1 cellular context compared by ENCODE assay signal in genomic region chr20:48923149-48923718, GRCh38.
TF ChIP-seq lines count a peak whose summit lies in the region.

No MANE protein-coding gene starts in this region.

TF ChIP-seq in HepG2, 621 proteins besides CTCF, POLR2A, EP300 and RAD21 (continued from another document and continues in another):
- TF ChIP-seq, protein P1, sequence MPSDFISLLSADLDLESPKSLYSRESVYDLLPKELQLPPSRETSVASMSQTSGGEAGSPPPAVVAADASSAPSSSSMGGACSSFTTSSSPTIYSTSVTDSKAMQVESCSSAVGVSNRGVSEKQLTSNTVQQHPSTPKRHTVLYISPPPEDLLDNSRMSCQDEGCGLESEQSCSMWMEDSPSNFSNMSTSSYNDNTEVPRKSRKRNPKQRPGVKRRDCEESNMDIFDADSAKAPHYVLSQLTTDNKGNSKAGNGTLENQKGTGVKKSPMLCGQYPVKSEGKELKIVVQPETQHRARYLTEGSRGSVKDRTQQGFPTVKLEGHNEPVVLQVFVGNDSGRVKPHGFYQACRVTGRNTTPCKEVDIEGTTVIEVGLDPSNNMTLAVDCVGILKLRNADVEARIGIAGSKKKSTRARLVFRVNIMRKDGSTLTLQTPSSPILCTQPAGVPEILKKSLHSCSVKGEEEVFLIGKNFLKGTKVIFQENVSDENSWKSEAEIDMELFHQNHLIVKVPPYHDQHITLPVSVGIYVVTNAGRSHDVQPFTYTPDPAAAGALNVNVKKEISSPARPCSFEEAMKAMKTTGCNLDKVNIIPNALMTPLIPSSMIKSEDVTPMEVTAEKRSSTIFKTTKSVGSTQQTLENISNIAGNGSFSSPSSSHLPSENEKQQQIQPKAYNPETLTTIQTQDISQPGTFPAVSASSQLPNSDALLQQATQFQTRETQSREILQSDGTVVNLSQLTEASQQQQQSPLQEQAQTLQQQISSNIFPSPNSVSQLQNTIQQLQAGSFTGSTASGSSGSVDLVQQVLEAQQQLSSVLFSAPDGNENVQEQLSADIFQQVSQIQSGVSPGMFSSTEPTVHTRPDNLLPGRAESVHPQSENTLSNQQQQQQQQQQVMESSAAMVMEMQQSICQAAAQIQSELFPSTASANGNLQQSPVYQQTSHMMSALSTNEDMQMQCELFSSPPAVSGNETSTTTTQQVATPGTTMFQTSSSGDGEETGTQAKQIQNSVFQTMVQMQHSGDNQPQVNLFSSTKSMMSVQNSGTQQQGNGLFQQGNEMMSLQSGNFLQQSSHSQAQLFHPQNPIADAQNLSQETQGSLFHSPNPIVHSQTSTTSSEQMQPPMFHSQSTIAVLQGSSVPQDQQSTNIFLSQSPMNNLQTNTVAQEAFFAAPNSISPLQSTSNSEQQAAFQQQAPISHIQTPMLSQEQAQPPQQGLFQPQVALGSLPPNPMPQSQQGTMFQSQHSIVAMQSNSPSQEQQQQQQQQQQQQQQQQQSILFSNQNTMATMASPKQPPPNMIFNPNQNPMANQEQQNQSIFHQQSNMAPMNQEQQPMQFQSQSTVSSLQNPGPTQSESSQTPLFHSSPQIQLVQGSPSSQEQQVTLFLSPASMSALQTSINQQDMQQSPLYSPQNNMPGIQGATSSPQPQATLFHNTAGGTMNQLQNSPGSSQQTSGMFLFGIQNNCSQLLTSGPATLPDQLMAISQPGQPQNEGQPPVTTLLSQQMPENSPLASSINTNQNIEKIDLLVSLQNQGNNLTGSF (CRISPR knock-in tag; IDR thresholded peaks at IDR 0.05) = no peak
- TF ChIP-seq ZNF251 (CRISPR knock-in tag; IDR thresholded peaks at IDR 0.05) (no peak), SP140L (CRISPR knock-in tag; IDR thresholded peaks at IDR 0.05; ENCODE audit: borderline replicate concordance) (peak; percentile 85; the same call in 1 of the 2 replicates), ZNF672 (CRISPR knock-in tag; IDR thresholded peaks at IDR 0.05) (no peak), ZNF720 (CRISPR knock-in tag; IDR thresholded peaks at IDR 0.05) (no peak), ZNF776 (CRISPR knock-in tag; IDR thresholded peaks at IDR 0.05) (no peak), ZNF615 (CRISPR knock-in tag; IDR thresholded peaks at IDR 0.05; ENCODE audit: borderline replicate concordance) (no peak), NR2C2 (CRISPR knock-in tag; IDR thresholded peaks at IDR 0.05; ENCODE audit: borderline replicate concordance) (peak; percentile 71), ZNF891 (CRISPR knock-in tag; IDR thresholded peaks at IDR 0.05) (no peak), ZNF546 (CRISPR knock-in tag; conservative IDR thresholded peaks at IDR 0.05) (no peak), HNRNPLL (IDR thresholded peaks at IDR 0.05; ENCODE audit: low read depth, low read length, poor library complexity, severe bottlenecking) (no peak), PLRG1 (conservative IDR thresholded peaks at IDR 0.05) (no peak), XRCC5 (optimal IDR thresholded peaks at IDR 0.05; ENCODE audit: low read length) (no peak), MXI1 (IDR thresholded peaks at IDR 0.05; ENCODE audit: borderline replicate concordance, low read depth, low read length) (peak; percentile 20; the same call in 1 of the 3 replicates), SP5 (CRISPR knock-in tag; IDR thresholded peaks at IDR 0.05; ENCODE audit: borderline replicate concordance, low read depth) (no peak), ZNF839 (CRISPR knock-in tag; IDR thresholded peaks at IDR 0.05; ENCODE audit: borderline replicate concordance) (no peak), PRMT3 (CRISPR knock-in tag; IDR thresholded peaks at IDR 0.05; ENCODE audit: borderline replicate concordance, low read depth) (no peak), KDM4B (CRISPR knock-in tag; IDR thresholded peaks at IDR 0.05) (no peak), ASH2L (IDR thresholded peaks at IDR 0.05; ENCODE audit: insufficient read length, low read depth, low read length) (peak; percentile 69), AGO1 (IDR thresholded peaks at IDR 0.05; ENCODE audit: low read depth, low read length, poor library complexity, severe bottlenecking) (no peak), ZC3H13 (CRISPR knock-in tag; IDR thresholded peaks at IDR 0.05) (no peak), ZNF883 (CRISPR knock-in tag; IDR thresholded peaks at IDR 0.05; ENCODE audit: not compliant biosample characterization) (no peak), DR1 (CRISPR knock-in tag; IDR thresholded peaks at IDR 0.05) (no peak), ZNF367 (CRISPR knock-in tag; IDR thresholded peaks at IDR 0.05; ENCODE audit: borderline replicate concordance) (no peak), ZNF616 (CRISPR knock-in tag; IDR thresholded peaks at IDR 0.05; ENCODE audit: low read depth) (no peak), SRSF4 (IDR thresholded peaks at IDR 0.05; ENCODE audit: low read depth, low read length, poor library complexity, severe bottlenecking) (no peak), ZNF431 (CRISPR knock-in tag; IDR thresholded peaks at IDR 0.05; ENCODE audit: borderline replicate concordance, low read depth) (no peak; the same call in 1 of the 2 replicates), SRY (CRISPR knock-in tag; IDR thresholded peaks at IDR 0.05) (no peak), ZNF619 (CRISPR knock-in tag; IDR thresholded peaks at IDR 0.05) (no peak), ZNF569 (CRISPR knock-in tag; IDR thresholded peaks at IDR 0.05; ENCODE audit: borderline replicate concordance) (no peak), CHD4 (IDR thresholded peaks at IDR 0.05; ENCODE audit: borderline replicate concordance, low read length) (peak; percentile 62; the same call in 1 of the 2 replicates), ZNF704 (CRISPR knock-in tag; IDR thresholded peaks at IDR 0.05; ENCODE audit: borderline replicate concordance) (no peak), ELK4 (CRISPR knock-in tag; IDR thresholded peaks at IDR 0.05; ENCODE audit: borderline replicate concordance) (no peak), ZNF121 (CRISPR knock-in tag; IDR thresholded peaks at IDR 0.05) (no peak), ZNF10 (CRISPR knock-in tag; IDR thresholded peaks at IDR 0.05; ENCODE audit: borderline replicate concordance, low read depth) (no peak), ZGPAT (CRISPR knock-in tag; IDR thresholded peaks at IDR 0.05) (peak; percentile 85), ZC3H4 (CRISPR knock-in tag; IDR thresholded peaks at IDR 0.05; ENCODE audit: borderline replicate concordance) (0 out of 2 replicates have a peak, but pooled peaks have one; percentile 47), NR1H2 (CRISPR knock-in tag; IDR thresholded peaks at IDR 0.05; ENCODE audit: borderline replicate concordance, low read depth) (no peak), ZNF44 (CRISPR knock-in tag; IDR thresholded peaks at IDR 0.05) (no peak), SRF (IDR thresholded peaks at IDR 0.05; ENCODE audit: low read depth, low read length) (no peak), ZNF468 (CRISPR knock-in tag; IDR thresholded peaks at IDR 0.05) (no peak), MNT (IDR thresholded peaks at IDR 0.05) (no peak)
- TF ChIP-seq, protein P2, sequence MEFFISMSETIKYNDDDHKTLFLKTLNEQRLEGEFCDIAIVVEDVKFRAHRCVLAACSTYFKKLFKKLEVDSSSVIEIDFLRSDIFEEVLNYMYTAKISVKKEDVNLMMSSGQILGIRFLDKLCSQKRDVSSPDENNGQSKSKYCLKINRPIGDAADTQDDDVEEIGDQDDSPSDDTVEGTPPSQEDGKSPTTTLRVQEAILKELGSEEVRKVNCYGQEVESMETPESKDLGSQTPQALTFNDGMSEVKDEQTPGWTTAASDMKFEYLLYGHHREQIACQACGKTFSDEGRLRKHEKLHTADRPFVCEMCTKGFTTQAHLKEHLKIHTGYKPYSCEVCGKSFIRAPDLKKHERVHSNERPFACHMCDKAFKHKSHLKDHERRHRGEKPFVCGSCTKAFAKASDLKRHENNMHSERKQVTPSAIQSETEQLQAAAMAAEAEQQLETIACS (CRISPR knock-in tag; IDR thresholded peaks at IDR 0.05) = no peak
- TF ChIP-seq, protein P3, sequence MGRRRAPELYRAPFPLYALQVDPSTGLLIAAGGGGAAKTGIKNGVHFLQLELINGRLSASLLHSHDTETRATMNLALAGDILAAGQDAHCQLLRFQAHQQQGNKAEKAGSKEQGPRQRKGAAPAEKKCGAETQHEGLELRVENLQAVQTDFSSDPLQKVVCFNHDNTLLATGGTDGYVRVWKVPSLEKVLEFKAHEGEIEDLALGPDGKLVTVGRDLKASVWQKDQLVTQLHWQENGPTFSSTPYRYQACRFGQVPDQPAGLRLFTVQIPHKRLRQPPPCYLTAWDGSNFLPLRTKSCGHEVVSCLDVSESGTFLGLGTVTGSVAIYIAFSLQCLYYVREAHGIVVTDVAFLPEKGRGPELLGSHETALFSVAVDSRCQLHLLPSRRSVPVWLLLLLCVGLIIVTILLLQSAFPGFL (CRISPR knock-in tag; IDR thresholded peaks at IDR 0.05) = no peak
- TF ChIP-seq, protein P4, sequence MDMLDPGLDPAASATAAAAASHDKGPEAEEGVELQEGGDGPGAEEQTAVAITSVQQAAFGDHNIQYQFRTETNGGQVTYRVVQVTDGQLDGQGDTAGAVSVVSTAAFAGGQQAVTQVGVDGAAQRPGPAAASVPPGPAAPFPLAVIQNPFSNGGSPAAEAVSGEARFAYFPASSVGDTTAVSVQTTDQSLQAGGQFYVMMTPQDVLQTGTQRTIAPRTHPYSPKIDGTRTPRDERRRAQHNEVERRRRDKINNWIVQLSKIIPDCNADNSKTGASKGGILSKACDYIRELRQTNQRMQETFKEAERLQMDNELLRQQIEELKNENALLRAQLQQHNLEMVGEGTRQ (IDR thresholded peaks at IDR 0.05; ENCODE audit: low read depth, low read length) = no peak
- TF ChIP-seq, protein P4 (CRISPR knock-in tag; IDR thresholded peaks at IDR 0.05; ENCODE audit: borderline replicate concordance) = peak; percentile 44; the same call in 1 of the 2 replicates
- TF ChIP-seq, protein P5, sequence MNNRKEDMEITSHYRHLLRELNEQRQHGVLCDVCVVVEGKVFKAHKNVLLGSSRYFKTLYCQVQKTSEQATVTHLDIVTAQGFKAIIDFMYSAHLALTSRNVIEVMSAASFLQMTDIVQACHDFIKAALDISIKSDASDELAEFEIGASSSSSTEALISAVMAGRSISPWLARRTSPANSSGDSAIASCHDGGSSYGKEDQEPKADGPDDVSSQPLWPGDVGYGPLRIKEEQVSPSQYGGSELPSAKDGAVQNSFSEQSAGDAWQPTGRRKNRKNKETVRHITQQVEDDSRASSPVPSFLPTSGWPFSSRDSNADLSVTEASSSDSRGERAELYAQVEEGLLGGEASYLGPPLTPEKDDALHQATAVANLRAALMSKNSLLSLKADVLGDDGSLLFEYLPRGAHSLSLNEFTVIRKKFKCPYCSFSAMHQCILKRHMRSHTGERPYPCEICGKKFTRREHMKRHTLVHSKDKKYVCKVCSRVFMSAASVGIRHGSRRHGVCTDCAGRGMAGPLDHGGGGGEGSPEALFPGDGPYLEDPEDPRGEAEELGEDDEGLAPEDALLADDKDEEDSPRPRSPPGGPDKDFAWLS (CRISPR knock-in tag; IDR thresholded peaks at IDR 0.05; ENCODE audit: borderline replicate concordance) = no peak
